In the genomic region with DNA sequence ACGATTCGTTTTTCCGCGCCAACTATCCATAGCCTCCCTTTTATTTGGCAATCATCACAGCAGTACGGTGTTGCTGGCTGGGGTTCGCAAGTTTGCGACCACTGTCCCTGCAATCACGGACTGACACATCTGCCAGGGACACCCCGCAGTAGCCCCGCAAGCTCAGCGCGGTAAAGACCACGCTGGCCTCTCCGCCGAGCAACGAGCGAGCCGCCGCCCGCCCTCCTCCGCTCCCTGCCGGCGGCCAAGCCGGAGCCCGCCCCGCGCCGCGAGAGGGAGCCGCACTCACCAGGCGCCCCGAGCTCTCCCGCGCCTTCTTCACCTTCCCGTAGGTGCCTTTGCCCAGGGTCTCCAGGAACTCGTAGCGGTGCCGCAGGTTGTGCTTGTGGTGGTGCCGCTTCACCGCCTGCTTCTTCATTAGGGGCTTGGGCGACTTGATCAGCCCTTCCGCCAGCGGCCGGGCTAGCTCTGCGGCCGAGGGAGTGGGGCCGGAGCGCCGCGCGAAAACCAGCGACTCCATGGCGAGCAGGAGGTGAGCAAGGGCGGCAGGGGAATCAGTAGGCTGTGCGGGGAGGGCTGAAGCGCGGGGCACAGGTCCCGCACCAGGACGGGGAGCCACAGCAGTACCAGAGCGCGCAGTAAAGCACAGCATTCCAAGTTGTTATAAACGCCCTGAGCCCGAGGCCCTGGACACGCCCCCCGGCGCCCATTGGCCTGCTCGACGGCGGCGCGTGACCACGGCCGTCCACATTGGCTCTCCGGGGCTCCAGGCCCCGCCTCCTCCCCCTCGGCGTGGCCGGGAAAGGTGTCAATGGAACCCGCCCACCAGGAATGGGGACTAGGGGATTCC, we compare ENCODE assay signal across 8 cellular contexts. TPM values are rescaled to one million over a fixed set of nuclear protein-coding genes. Genes with fewer than 3 reads are reported as not detected.
DNase-seq lines count a peak whose midpoint lies in the region; ATAC-seq lines count a peak whose summit lies in the region.

A gene (minus strand): TSS at position 637 of the 850 bp plus-strand sequence. CDS start 117 bp downstream, at position 520.

- H3K36me3 ChIP-seq in ACC112 (ENCODE audit: insufficient read depth, low read length) (no peaks in the 10 kb centered on the region), skeletal muscle tissue (ENCODE audit: control insufficient read depth in 3 of 3, insufficient read depth in 3 of 3, low read length in 3 of 3) (no peaks in the 10 kb centered on the region)

- H3K4me1 ChIP-seq in ACC112 (ENCODE audit: control insufficient read depth, insufficient read depth, low read length, unreplicated experiment), result peaks cover 38% of the 10 kb centered on the region
- peaks cover 47 to 55% (median 53%) of the 10 kb centered on the region in 3 donors for H3K4me1 ChIP-seq in skeletal muscle tissue (ENCODE audit: control insufficient read depth in 3 of 3, insufficient read depth in 3 of 3, low read length in 3 of 3)

- H3K27ac ChIP-seq in ACC112 (ENCODE audit: low read depth, low read length) (peak within 1 kb of the TSS; percentile 8; the same call in 1 of the 2 replicates), caudate nucleus (ENCODE audit: low read depth, low read length) (peak within 1 kb of the TSS; percentile 82), skeletal muscle tissue (ENCODE audit: low read depth, low read length) (peak within 1 kb of the TSS; percentile 74)

- peaks cover 50% of the 10 kb centered on the region for H3K79me2 ChIP-seq in ACC112 (ENCODE audit: control insufficient read depth, insufficient read depth, low read length, unreplicated experiment)

- peak within 1 kb of the TSS; percentile 96 for H3K4me3 ChIP-seq in ACC112 (ENCODE audit: low read depth, low read length)
- peak within 1 kb of the TSS; percentile 84 to 96 (median 91) for H3K4me3 ChIP-seq in skeletal muscle tissue (ENCODE audit: low read length in 3 of 3)

- peak within 1 kb of the TSS; percentile 85 to 93 (median 92) for H3K9ac ChIP-seq in skeletal muscle tissue (ENCODE audit: low read depth in 1 of 3, low read length in 3 of 3)

- H2AFZ ChIP-seq in ACC112 (ENCODE audit: low read length, unreplicated experiment), result peak within 1 kb of the TSS; percentile 73

- DNase-seq in NCI-H2171 (lab: John Stamatoyannopoulos, UW) (peak; percentile 83), caudate nucleus (lab: John Stamatoyannopoulos, UW) (peak in 60 of 61 donors; percentile 35 to 94 (median 84)), iPS-NIHi11 (ENCODE audit: low spot score) (peak; percentile 95)
- peak; percentile 52 to 78 (median 62) for DNase-seq in activated CD4-positive, CD25-positive, alpha-beta regulatory T cell (lab: John Stamatoyannopoulos, UW)

- peaks cover 4% of the 10 kb centered on the region; the same call in 1 of the 2 replicates for H3K27me3 ChIP-seq in ACC112 (ENCODE audit: insufficient read depth, low read length)
- H3K27me3 ChIP-seq in skeletal muscle tissue (ENCODE audit: control insufficient read depth in 3 of 3, insufficient read depth in 3 of 3, low read length in 3 of 3), result no peaks in the 10 kb centered on the region

- peak; percentile 58 for ATAC-seq in GM21723 (IDR thresholded peaks at IDR 0.05; ENCODE audit: unreplicated experiment)
- no peak for ATAC-seq in HG03457 (IDR thresholded peaks at IDR 0.05; ENCODE audit: unreplicated experiment)

- H3K9me3 ChIP-seq in skeletal muscle tissue (ENCODE audit: control insufficient read depth in 3 of 3, low read length in 3 of 3), result no peaks in the 10 kb centered on the region

RNA-seq across cellular contexts. Expression of the gene that starts here (rescaled TPM):
- 1.0 TPM for total RNA-seq in skeletal muscle tissue

Comparison
In these comparisons a context has a peak if more than half of its experiments do, and no peak if none do; other contexts are left out.
1. H3K27ac ChIP-seq: peak in every context shown above with its lines; median percentile 82 in caudate nucleus; 74 in skeletal muscle tissue; 8 in ACC112.